In genomic region chr10:122407375-122408125, GRCh38 we compare ENCODE assay signal across 11 cellular contexts. TPM values are rescaled to one million over a fixed set of nuclear protein-coding genes. Genes with fewer than 3 reads are reported as not detected.
A peak's percentile ranks its signal among the peaks of the same experiment; 100 is the strongest.
DNase-seq lines count a peak whose midpoint lies in the region; ATAC-seq lines count a peak whose summit lies in the region.
"Had no signal": no experiment of that assay in that cellular context is flagged by ENCODE, and none has a peak within 500 bp of the region (broad histone marks: within the 10 kb centered on the region; RNA-seq: fewer than 3 reads in every experiment).

No MANE protein-coding gene starts in this region.

- no peaks in the 10 kb centered on the region for H3K36me3 ChIP-seq in MG63

- ATAC-seq in activated naive CD4-positive, alpha-beta T cell treated with anti-CD3 and anti-CD28 coated beads, Interleukin-2, amount 50 U/mL, for 72 hours: peak; percentile 29 to 86
- ATAC-seq in HG03039 (IDR thresholded peaks at IDR 0.05; ENCODE audit: unreplicated experiment): no peak

- H3K36me3 Mint-ChIP-seq in activated naive CD4-positive, alpha-beta T cell treated with anti-CD3 and anti-CD28 coated beads, Interleukin-2, amount 50 U/mL, for 72 hours: no peaks in the 10 kb centered on the region

- no peaks in the 10 kb centered on the region for H3K9me3 Mint-ChIP-seq in activated naive CD4-positive, alpha-beta T cell treated with anti-CD3 and anti-CD28 coated beads, Interleukin-2, amount 50 U/mL, for 72 hours

- no peak overlapping the region for H3K4me3 ChIP-seq in MG63

- no peaks in the 10 kb centered on the region for H3K9me3 ChIP-seq in MG63

- peak overlapping the region; percentile 12 to 76 for H3K27ac Mint-ChIP-seq in activated naive CD4-positive, alpha-beta T cell treated with anti-CD3 and anti-CD28 coated beads, Interleukin-2, amount 50 U/mL, for 72 hours

- no peaks in the 10 kb centered on the region for H3K27me3 ChIP-seq in MG63

- peak; percentile 26 for DNase-seq in activated CD4-positive, alpha-beta T cell treated with anti-CD3 and anti-CD28 coated beads for 1 hour
- DNase-seq in activated CD4-positive, alpha-beta T cell treated with anti-CD3 and anti-CD28 coated beads, Interleukin-2, amount 50 U/mL, for 1 hour: no peak
- peak in 1 of 2 donors; percentile 34 for DNase-seq in activated naive CD4-positive, alpha-beta T cell treated with anti-CD3 and anti-CD28 coated beads, Interleukin-2, amount 50 U/mL, for 72 hours (ENCODE audit: low spot score in 2 of 2)
- DNase-seq in midbrain (lab: John Stamatoyannopoulos, UW): peak; percentile 11
- DNase-seq in stimulated activated CD8-positive, alpha-beta memory T cell treated with anti-CD3 and anti-CD28 coated beads, Interleukin-4, amount 100 ng/mL, for 24 hours (ENCODE audit: low read depth): peak; percentile 34
- no peak for DNase-seq in NCI-H82 (lab: John Stamatoyannopoulos, UW)
- no peak for DNase-seq in MG63
- DNase-seq: trophoblast cell had no signal

RNA-seq across cellular contexts. Expression of gene PLEKHA1, which starts 33.0 kb away (rescaled TPM):
- 1 to 10 TPM; 7.0 to 8.7 TPM for total RNA-seq in activated naive CD4-positive, alpha-beta T cell treated with anti-CD3 and anti-CD28 coated beads, Interleukin-2, amount 50 U/mL, for 72 hours
- 13.2 and 16.0 TPM in 2 replicates for total RNA-seq in MG63 (2014; rRNA removed; shearing (Covaris generic); ENCODE audit: low replicate concordance)

RNA-seq across cellular contexts. Expression of gene ARMS2, which starts 46.9 kb away (rescaled TPM):
- under 1 TPM in 1 of 2 donors, not detected in 1; 0.43 TPM for total RNA-seq in activated naive CD4-positive, alpha-beta T cell treated with anti-CD3 and anti-CD28 coated beads, Interleukin-2, amount 50 U/mL, for 72 hours
- not detected in 2 replicates for total RNA-seq in MG63 (2014; rRNA removed; shearing (Covaris generic); ENCODE audit: low replicate concordance)
- total RNA-seq: A172, pulmonary artery endothelial cell had no signal

RNA-seq across cellular contexts. Expression of gene HTRA1, which starts 53.8 kb away (rescaled TPM):
- total RNA-seq in activated naive CD4-positive, alpha-beta T cell treated with anti-CD3 and anti-CD28 coated beads, Interleukin-2, amount 50 U/mL, for 72 hours: not detected
- 26.0 and 40.8 TPM in 2 replicates for total RNA-seq in MG63 (2014; rRNA removed; shearing (Covaris generic); ENCODE audit: low replicate concordance)

Comparison
In these comparisons a context has a peak if more than half of its experiments do, and no peak if none do; other contexts are left out.
1. DNase-seq: peak in activated CD4-positive, alpha-beta T cell treated with anti-CD3 and anti-CD28 coated beads for 1 hour (single experiment), midbrain (single experiment) and stimulated activated CD8-positive, alpha-beta memory T cell treated with anti-CD3 and anti-CD28 coated beads, Interleukin-4, amount 100 ng/mL, for 24 hours (single experiment); none in activated CD4-positive, alpha-beta T cell treated with anti-CD3 and anti-CD28 coated beads, Interleukin-2, amount 50 U/mL, for 1 hour (single experiment), NCI-H82 (single experiment) and MG63 (single experiment).
2. RNA of gene HTRA1, which starts 53.8 kb away (total RNA-seq): 26.0 to 40.8 TPM in MG63; not detected in activated naive CD4-positive, alpha-beta T cell treated with anti-CD3 and anti-CD28 coated beads, Interleukin-2, amount 50 U/mL, for 72 hours; every median in the first group is over 10 times any median in the second.